Comparison of ENCODE assay signal across 1 cellular context in the genomic region with DNA sequence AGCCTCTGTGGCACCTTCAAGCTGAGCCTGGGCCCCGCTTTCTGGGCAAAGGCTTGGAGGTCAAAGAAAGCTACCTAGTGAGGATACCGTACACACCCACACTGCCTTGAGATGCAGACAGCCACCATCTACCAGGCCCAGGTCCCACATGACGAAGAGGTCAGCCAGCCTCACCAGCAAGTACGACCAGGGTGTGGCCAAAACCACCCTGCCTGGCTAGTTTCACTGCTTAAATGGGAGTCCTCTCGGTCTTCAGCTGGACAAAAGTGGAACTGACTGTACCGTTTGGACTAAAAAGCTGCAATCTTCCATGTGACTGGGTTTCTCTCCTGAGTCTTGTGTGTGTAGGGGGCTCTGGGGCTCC.
TF ChIP-seq lines count a peak whose summit lies in the region.

No MANE protein-coding gene starts in this region.

TF ChIP-seq in IMR-90, 13 proteins besides CTCF, POLR2A, EP300 and RAD21:
- TF ChIP-seq CEBPB (IDR thresholded peaks at IDR 0.05; ENCODE audit: low read depth, low read length), result no peak
- no peak for TF ChIP-seq NFE2L2 (IDR thresholded peaks at IDR 0.05; ENCODE audit: low read depth, low read length)
- TF ChIP-seq RFX5 (IDR thresholded peaks at IDR 0.05; ENCODE audit: low read depth, low read length), result no peak
- no peak for TF ChIP-seq RCOR1 (IDR thresholded peaks at IDR 0.05; ENCODE audit: insufficient replicate concordance, low read length)
- no peak for TF ChIP-seq MAZ (IDR thresholded peaks at IDR 0.05; ENCODE audit: borderline replicate concordance, low read depth, low read length)
